In the genomic region with DNA sequence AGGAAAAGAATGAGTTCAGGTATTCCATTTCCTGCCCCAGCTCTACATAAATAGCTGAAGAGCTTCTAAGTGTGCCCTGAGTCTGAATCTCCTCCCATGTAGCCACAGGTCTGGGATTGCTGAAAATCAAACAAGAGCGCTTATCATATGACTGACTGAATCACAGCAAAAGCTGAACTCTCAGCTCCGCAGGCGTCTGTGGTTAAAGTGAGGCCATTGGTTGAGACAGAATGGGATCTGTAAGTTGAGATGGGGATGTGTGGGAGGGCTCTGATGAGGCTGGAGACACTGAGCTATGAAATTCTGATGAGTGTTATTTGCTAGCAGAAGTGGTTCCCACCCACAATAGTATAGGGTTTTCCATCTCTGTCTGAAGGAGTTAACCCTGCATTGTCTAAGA, we compare ENCODE assay signal across 19 cellular contexts.
A peak's percentile ranks its signal among the peaks of the same experiment; 100 is the strongest.
DNase-seq lines count a peak whose midpoint lies in the region; ATAC-seq and TF ChIP-seq lines count a peak whose summit lies in the region.
"Had no signal": no experiment of that assay in that cellular context is flagged by ENCODE, and none has a peak within 500 bp of the region (broad histone marks: within the 10 kb centered on the region; RNA-seq: fewer than 3 reads in every experiment).

No MANE protein-coding gene starts in this region.

- H4K20me1 ChIP-seq in IMR-90 (ENCODE audit: insufficient read depth, low read length): no peaks in the 10 kb centered on the region

- ATAC-seq in IMR-90 (ENCODE audit: low read depth) (peak; percentile 92), left lung (peak; percentile 30), HG03354 (IDR thresholded peaks at IDR 0.05; ENCODE audit: poor library complexity, severe bottlenecking, unreplicated experiment) (no peak)
- ATAC-seq: activated CD4-positive, CD25-positive, alpha-beta regulatory T cell treated with anti-CD3 and anti-CD28 coated beads, Interleukin-2, amount 50 U/mL, for 24 hours; CD8-positive, alpha-beta T cell; PC-3; sciatic nerve had no signal

- POLR2A ChIA-PET in A673 (lab: Charles Lee; ENCODE audit: low non-redundant PET): no interaction called here
- POLR2A ChIA-PET in IMR-90 (lab: Charles Lee; ENCODE audit: unreplicated experiment): no interaction called here
- POLR2A ChIA-PET in GM10248 (lab: Yijun Ruan, JAX): no interaction called here

- intact Hi-C loops in A673 (cut with micrococcal nuclease; ENCODE audit: unreplicated experiment): no loop called here
- intact Hi-C loops in IMR-90 (cut with micrococcal nuclease): no loop called here
- intact Hi-C loops in left lung (cut with DNase I): no loop called here
- intact Hi-C loops in activated T-helper 1 cell treated with anti-CD3 and anti-CD28 coated beads, Interleukin-12 subunit alpha, Interleukin-12 subunit beta, Interleukin-2, Interleukin-4 antibody, amounts not matched to agents 30 ng/mL and 10 ng/mL and 1 ng/mL, durations not matched to agents 14 hours and 24 hours and 36 hours (cut with micrococcal nuclease): no loop called here
- intact Hi-C loops in spleen (cut with DNase I; ENCODE audit: low total_unique reads): no loop called here

- BruUV-seq in A673 (replicated peaks; lab: Mats Ljungman, UMichigan) (no TSS peak), IMR-90 (replicated peaks; lab: Mats Ljungman, UMichigan) (no TSS peak)

- in situ Hi-C loops in IMR-90 (cut with MboI; ENCODE audit: low sequenced_read_pairs): no loop called here

- peak; percentile 67 for DNase-seq in A673 (ENCODE audit: low spot score)
- DNase-seq in IMR-90: peak; percentile 96
- DNase-seq in cardiac fibroblast (ENCODE audit: low read depth in 2 of 2): peak; percentile 9 to 60
- DNase-seq in left lung: no peak
- DNase-seq in GM10248 (ENCODE audit: extremely low spot score): no peak
- DNase-seq in activated T-helper 1 cell treated with anti-CD3 and anti-CD28 coated beads, Interleukin-12 subunit alpha, Interleukin-12 subunit beta, Interleukin-2, Interleukin-4 antibody, amounts not matched to agents 30 ng/mL and 10 ng/mL and 1 ng/mL, durations not matched to agents 14 hours and 24 hours and 36 hours (ENCODE audit: low spot score): no peak
- no peak for DNase-seq in spleen
- DNase-seq: amniotic stem cell; CD8-positive, alpha-beta T cell; colonic mucosa; mesendoderm; NCI-H1930; NCI-H748 treated with DMSO at 0.1 percent for 48 hours; PC-3; substantia nigra had no signal

- no peak overlapping the region for H2BK120ac ChIP-seq in IMR-90 (ENCODE audit: low read depth, low read length)

- no peak overlapping the region for H3K4me2 ChIP-seq in IMR-90 (ENCODE audit: low read depth, low read length)

- no peak overlapping the region for H2AK5ac ChIP-seq in IMR-90 (ENCODE audit: low read depth, low read length)

- no peak overlapping the region for H3K27ac Mint-ChIP-seq in activated T-helper 1 cell treated with anti-CD3 and anti-CD28 coated beads, Interleukin-12 subunit alpha, Interleukin-12 subunit beta, Interleukin-2, Interleukin-4 antibody, amounts not matched to agents 30 ng/mL and 10 ng/mL and 1 ng/mL, durations not matched to agents 14 hours and 24 hours and 36 hours
- H3K27ac Mint-ChIP-seq: CD8-positive, alpha-beta T cell had no signal

- no peaks in the 10 kb centered on the region for H3K36me3 ChIP-seq in A673 (ENCODE audit: insufficient read depth, low read length, poor library complexity, severe bottlenecking)
- no peaks in the 10 kb centered on the region for H3K36me3 ChIP-seq in IMR-90 (ENCODE audit: control insufficient read depth, insufficient read depth, low read length)
- H3K36me3 ChIP-seq in left lung: no peaks in the 10 kb centered on the region
- H3K36me3 ChIP-seq in spleen: no peaks in the 10 kb centered on the region
- H3K36me3 ChIP-seq: colonic mucosa, SJSA1 had no signal

- H3K4me3 ChIP-seq in A673 (ENCODE audit: low read depth, low read length, poor library complexity, severe bottlenecking): no peak overlapping the region
- H3K4me3 ChIP-seq in IMR-90 (ENCODE audit: insufficient read depth, low read depth, low read length): no peak overlapping the region
- no peak overlapping the region for H3K4me3 ChIP-seq in cardiac fibroblast (replicated peaks in 1 of 2; ENCODE audit: low read depth in 2 of 2, low read length in 2 of 2)
- H3K4me3 ChIP-seq in left lung: no peak overlapping the region
- no peak overlapping the region for H3K4me3 ChIP-seq in spleen
- H3K4me3 ChIP-seq: colonic mucosa, SJSA1 had no signal

- peaks cover 4% of the 10 kb centered on the region for H3K9me3 ChIP-seq in A673 (ENCODE audit: low read depth, low read length, poor library complexity, severe bottlenecking)
- no peaks in the 10 kb centered on the region for H3K9me3 ChIP-seq in IMR-90 (ENCODE audit: control insufficient read depth, insufficient read depth, low read length)
- H3K9me3 ChIP-seq in left lung: peaks cover 0 to 1% of the 10 kb centered on the region in 2 donors
- no peaks in the 10 kb centered on the region for H3K9me3 ChIP-seq in spleen
- H3K9me3 ChIP-seq: colonic mucosa, SJSA1 had no signal

- no peak overlapping the region for H4K5ac ChIP-seq in IMR-90 (ENCODE audit: low read depth, low read length)

- H3K9me3 Mint-ChIP-seq in activated T-helper 1 cell treated with anti-CD3 and anti-CD28 coated beads, Interleukin-12 subunit alpha, Interleukin-12 subunit beta, Interleukin-2, Interleukin-4 antibody, amounts not matched to agents 30 ng/mL and 10 ng/mL and 1 ng/mL, durations not matched to agents 14 hours and 24 hours and 36 hours: no peaks in the 10 kb centered on the region
- H3K9me3 Mint-ChIP-seq: CD8-positive, alpha-beta T cell had no signal

- no peak overlapping the region for H2AK9ac ChIP-seq in IMR-90 (replicated peaks; ENCODE audit: low read depth, low read length, poor library complexity)

- H3K4ac ChIP-seq in IMR-90 (ENCODE audit: low read depth, low read length): no peak overlapping the region

- H3K36me3 Mint-ChIP-seq in activated T-helper 1 cell treated with anti-CD3 and anti-CD28 coated beads, Interleukin-12 subunit alpha, Interleukin-12 subunit beta, Interleukin-2, Interleukin-4 antibody, amounts not matched to agents 30 ng/mL and 10 ng/mL and 1 ng/mL, durations not matched to agents 14 hours and 24 hours and 36 hours (ENCODE audit: low read depth): no peaks in the 10 kb centered on the region
- H3K36me3 Mint-ChIP-seq: CD8-positive, alpha-beta T cell had no signal

- TF ChIP-seq RAD21 in IMR-90 (IDR thresholded peaks at IDR 0.05; ENCODE audit: low read length): no peak

- H3K18ac ChIP-seq in IMR-90 (ENCODE audit: low read depth, low read length): no peak overlapping the region

- H3K9ac ChIP-seq in IMR-90 (ENCODE audit: low read depth, low read length): no peak overlapping the region

- TF ChIP-seq CTCF in A673 (conservative IDR thresholded peaks at IDR 0.05; ENCODE audit: low read depth, low read length): no peak
- TF ChIP-seq CTCF in IMR-90 (conservative IDR thresholded peaks at IDR 0.05; ENCODE audit: low read depth, low read length): no peak
- no peak for TF ChIP-seq CTCF in cardiac fibroblast (IDR thresholded peaks at IDR 0.05; ENCODE audit: low read depth, low read length)
- TF ChIP-seq CTCF in left lung (IDR thresholded peaks at IDR 0.05): no peak
- TF ChIP-seq CTCF in GM10248 (IDR thresholded peaks at IDR 0.05; ENCODE audit: control extremely low read depth, extremely low read depth, low read depth, missing control alignments): no peak
- no peak for TF ChIP-seq CTCF in spleen (IDR thresholded peaks at IDR 0.05 in 8 of 11, conservative IDR thresholded peaks at IDR 0.05 in 3 of 11)

- no peaks in the 10 kb centered on the region for H3K27me3 Mint-ChIP-seq in activated T-helper 1 cell treated with anti-CD3 and anti-CD28 coated beads, Interleukin-12 subunit alpha, Interleukin-12 subunit beta, Interleukin-2, Interleukin-4 antibody, amounts not matched to agents 30 ng/mL and 10 ng/mL and 1 ng/mL, durations not matched to agents 14 hours and 24 hours and 36 hours (ENCODE audit: insufficient read depth)

- no peaks in the 10 kb centered on the region for H3K79me1 ChIP-seq in IMR-90 (ENCODE audit: low read depth in 1 of 2, low read length in 2 of 2)

- CTCF ChIA-PET in A673 (lab: Charles Lee) (no interaction called here), IMR-90 (lab: Yijun Ruan, JAX) (interaction anchor here (0.6 kb wide), 1 partner anchor 51 kb away, joined by 5 read pairs; no protein-coding TSS in a partner anchor), GM10248 (lab: Yijun Ruan, JAX) (interaction anchor here (1.0 kb wide), 1 partner anchor 16 kb away, joined by 4 read pairs; no protein-coding TSS in a partner anchor)

- H2BK15ac ChIP-seq in IMR-90 (ENCODE audit: low read depth, low read length): no peak overlapping the region

- TF ChIP-seq POLR2A in IMR-90 (IDR thresholded peaks at IDR 0.05; ENCODE audit: low read depth, low read length) (no peak), spleen (IDR thresholded peaks at IDR 0.05) (no peak)

- no peak overlapping the region for H3K56ac ChIP-seq in IMR-90 (ENCODE audit: extremely low read depth, insufficient read depth, low read length)

- WGBS in IMR-90 (ENCODE audit: extremely low coverage in 2 of 2, insufficient read length in 1 of 2), 2 experiments: no CpG with 5 or more reads among the region's 3 CpGs
- WGBS in spleen, 5 donors: 76 to 89% (median 87%) methylated on average over 3 of the region's 3 CpGs

- H3K4me1 Mint-ChIP-seq in activated T-helper 1 cell treated with anti-CD3 and anti-CD28 coated beads, Interleukin-12 subunit alpha, Interleukin-12 subunit beta, Interleukin-2, Interleukin-4 antibody, amounts not matched to agents 30 ng/mL and 10 ng/mL and 1 ng/mL, durations not matched to agents 14 hours and 24 hours and 36 hours (ENCODE audit: low read depth): no peaks in the 10 kb centered on the region

- H4K8ac ChIP-seq in IMR-90 (ENCODE audit: low read depth in 2 of 2, low read length in 2 of 2): no peak overlapping the region

- H3K27me3 ChIP-seq in A673 (replicated peaks; ENCODE audit: insufficient read depth, low read depth, low read length, poor library complexity): no peaks in the 10 kb centered on the region
- no peaks in the 10 kb centered on the region for H3K27me3 ChIP-seq in IMR-90 (ENCODE audit: control insufficient read depth, insufficient read depth, low read length)
- no peaks in the 10 kb centered on the region for H3K27me3 ChIP-seq in left lung
- H3K27me3 ChIP-seq in spleen (replicated peaks in 1 of 7): no peaks in the 10 kb centered on the region
- H3K27me3 ChIP-seq: colonic mucosa, SJSA1 had no signal

- H3K14ac ChIP-seq in IMR-90 (replicated peaks; ENCODE audit: low read depth, low read length): no peak overlapping the region

- no peak overlapping the region for H2BK5ac ChIP-seq in IMR-90 (ENCODE audit: low read depth, low read length, poor library complexity, severe bottlenecking)

- dilution Hi-C loops in IMR-90 (cut with HindIII; ENCODE audit: low sequenced_read_pairs, unreplicated experiment): no loop called here

- H3K27ac ChIP-seq in A673 (ENCODE audit: low read depth, low read length, poor library complexity, severe bottlenecking): no peak overlapping the region
- no peak overlapping the region for H3K27ac ChIP-seq in IMR-90 (ENCODE audit: insufficient read depth, low read length)
- H3K27ac ChIP-seq in left lung: no peak overlapping the region
- H3K27ac ChIP-seq in spleen: no peak overlapping the region
- H3K27ac ChIP-seq: colonic mucosa, SJSA1 had no signal

- no peak overlapping the region for H2AFZ ChIP-seq in IMR-90 (replicated peaks; ENCODE audit: low read length, poor library complexity)

- no peak overlapping the region for H2BK20ac ChIP-seq in IMR-90 (ENCODE audit: low read depth, low read length)

- H3K23ac ChIP-seq in IMR-90 (ENCODE audit: low read depth, low read length): no peak overlapping the region

- H3K4me1 ChIP-seq in A673 (ENCODE audit: insufficient read depth, low read length, poor library complexity, severe bottlenecking) (no peaks in the 10 kb centered on the region), IMR-90 (ENCODE audit: control insufficient read depth, insufficient read depth, low read length) (peaks cover 3% of the 10 kb centered on the region; the same call in 1 of the 2 replicates), left lung (no peaks in the 10 kb centered on the region), spleen (no peaks in the 10 kb centered on the region)
- H3K4me1 ChIP-seq: colonic mucosa, SJSA1 had no signal

- H3K9me1 ChIP-seq in IMR-90 (ENCODE audit: insufficient read depth, low read length): 0 out of 2 replicates have a peak, but pooled peaks cover 4% of the 10 kb centered on the region

- H3K4me3 Mint-ChIP-seq in activated T-helper 1 cell treated with anti-CD3 and anti-CD28 coated beads, Interleukin-12 subunit alpha, Interleukin-12 subunit beta, Interleukin-2, Interleukin-4 antibody, amounts not matched to agents 30 ng/mL and 10 ng/mL and 1 ng/mL, durations not matched to agents 14 hours and 24 hours and 36 hours: no peak overlapping the region
- H3K4me3 Mint-ChIP-seq: CD8-positive, alpha-beta T cell had no signal

- H4K91ac ChIP-seq in IMR-90 (ENCODE audit: insufficient read depth, low read depth, low read length): no peak overlapping the region

Comparison
In these comparisons a context has a peak if more than half of its experiments do, and no peak if none do; other contexts are left out.
1. DNase-seq: peak in A673 (single experiment), IMR-90 (single experiment) and cardiac fibroblast (2 of 2); none in left lung (0 of 2), GM10248 (single experiment), activated T-helper 1 cell treated with anti-CD3 and anti-CD28 coated beads, Interleukin-12 subunit alpha, Interleukin-12 subunit beta, Interleukin-2, Interleukin-4 antibody, amounts not matched to agents 30 ng/mL and 10 ng/mL and 1 ng/mL, durations not matched to agents 14 hours and 24 hours and 36 hours (single experiment) and spleen (single experiment).